In the genomic region with DNA sequence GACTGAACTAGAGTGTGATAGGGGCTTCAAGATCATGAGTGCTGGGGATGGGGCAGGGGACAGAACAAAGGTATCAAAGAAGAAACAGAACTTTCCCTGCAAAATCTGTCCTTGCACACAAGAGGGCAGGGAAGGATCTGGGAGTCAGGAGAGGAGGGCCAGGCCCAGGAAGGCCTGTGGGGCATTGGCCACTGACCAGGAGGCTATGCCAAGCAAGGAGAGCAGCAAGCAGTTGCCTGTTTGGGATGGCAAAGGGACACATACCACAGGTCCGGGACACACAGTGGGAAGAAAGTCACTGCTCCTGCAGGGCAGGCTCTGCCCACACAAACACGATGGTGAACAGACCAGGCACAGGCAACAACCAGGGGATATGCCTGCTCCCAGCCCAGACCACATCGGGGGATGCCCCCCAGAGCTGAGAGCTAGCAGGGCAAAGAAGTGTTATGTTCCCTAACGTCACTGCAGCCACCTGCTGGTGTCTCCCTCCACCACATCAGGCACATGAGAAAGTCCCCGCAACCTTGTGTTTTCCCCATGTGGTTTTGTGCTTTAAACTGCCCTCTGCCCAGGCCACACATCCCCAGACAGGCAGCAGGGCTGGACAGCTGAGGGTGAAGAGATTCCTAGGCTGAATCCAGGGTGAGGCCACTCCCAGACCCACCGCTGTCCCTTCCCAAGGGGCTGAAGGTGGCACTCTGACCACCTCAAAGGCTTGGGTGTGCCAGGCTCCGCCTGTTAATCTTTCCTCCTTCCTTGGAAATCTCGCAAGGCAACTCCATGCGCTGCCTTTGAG, we compare ENCODE assay signal across 9 cellular contexts. TPM values are rescaled to one million over a fixed set of nuclear protein-coding genes. Genes with fewer than 3 reads are reported as not detected.
A peak's percentile ranks its signal among the peaks of the same experiment; 100 is the strongest.
DNase-seq lines count a peak whose midpoint lies in the region; ATAC-seq and TF ChIP-seq lines count a peak whose summit lies in the region.
"Had no signal": no experiment of that assay in that cellular context is flagged by ENCODE, and none has a peak within 500 bp of the region (broad histone marks: within the 10 kb centered on the region; RNA-seq: fewer than 3 reads in every experiment).

No MANE protein-coding gene starts in this region.

- H3K4me3 Mint-ChIP-seq in activated CD8-positive, alpha-beta T cell treated with anti-CD3 and anti-CD28 coated beads for 36 hours = no peak overlapping the region

- CTCF ChIA-PET in activated CD8-positive, alpha-beta T cell treated with anti-CD3 and anti-CD28 coated beads for 36 hours (lab: Charles Lee) = interaction anchor here (0.6 to 13.4 kb wide), 6 partner anchors 11 to 237 kb away, joined by 3 to 363 read pairs (median 38); no protein-coding TSS in a partner anchor

- H3K27ac Mint-ChIP-seq in activated CD8-positive, alpha-beta T cell treated with anti-CD3 and anti-CD28 coated beads for 36 hours = peak overlapping the region; percentile 66

- peak; percentile 35 for TF ChIP-seq CTCF in activated CD8-positive, alpha-beta T cell treated with anti-CD3 and anti-CD28 coated beads for 36 hours (IDR thresholded peaks at IDR 0.05)
- no peak for TF ChIP-seq CTCF in suprapubic skin (IDR thresholded peaks at IDR 0.05)

- peaks cover 19% of the 10 kb centered on the region for H4K20me1 ChIP-seq in BLaER1

- WGBS in suprapubic skin = 68% methylated on average over 4 of the region's 9 CpGs

- peak overlapping the region; percentile 17; the same call in 1 of the 2 replicates for H3K9ac ChIP-seq in BLaER1

- H3K27me3 Mint-ChIP-seq in activated CD8-positive, alpha-beta T cell treated with anti-CD3 and anti-CD28 coated beads for 36 hours = no peaks in the 10 kb centered on the region

- H3K9me3 ChIP-seq in BLaER1 (no peaks in the 10 kb centered on the region), suprapubic skin (no peaks in the 10 kb centered on the region)
- H3K9me3 ChIP-seq: neutrophil had no signal

- peaks cover 18% of the 10 kb centered on the region for H3K36me3 Mint-ChIP-seq in activated CD8-positive, alpha-beta T cell treated with anti-CD3 and anti-CD28 coated beads for 36 hours (ENCODE audit: low read depth)

- H3K9me3 Mint-ChIP-seq in activated CD8-positive, alpha-beta T cell treated with anti-CD3 and anti-CD28 coated beads for 36 hours = no peaks in the 10 kb centered on the region

- H3K4me3 ChIP-seq in BLaER1 (no peak overlapping the region), suprapubic skin (no peak overlapping the region)

- no peaks in the 10 kb centered on the region for H3K27me3 ChIP-seq in BLaER1
- no peaks in the 10 kb centered on the region for H3K27me3 ChIP-seq in suprapubic skin
- H3K27me3 ChIP-seq: neutrophil had no signal

- TF ChIP-seq POLR2A in suprapubic skin (IDR thresholded peaks at IDR 0.05) = no peak

- H3K27ac ChIP-seq in BLaER1 = peak overlapping the region; percentile 31; the same call in 1 of the 2 replicates
- H3K27ac ChIP-seq in suprapubic skin = no peak overlapping the region

- H3K36me3 ChIP-seq in BLaER1 (peaks cover 44% of the 10 kb centered on the region), suprapubic skin (no peaks in the 10 kb centered on the region)

- H3K4me2 ChIP-seq in BLaER1 = peak overlapping the region; percentile 37

- peaks cover 45% of the 10 kb centered on the region for H3K4me1 ChIP-seq in BLaER1
- peaks cover 25% of the 10 kb centered on the region for H3K4me1 ChIP-seq in suprapubic skin

- ATAC-seq in GM18909 (IDR thresholded peaks at IDR 0.05; ENCODE audit: poor library complexity, unreplicated experiment) = peak; percentile 85
- peak; percentile 49 for ATAC-seq in HG03025 (IDR thresholded peaks at IDR 0.05; ENCODE audit: low FRiP score, unreplicated experiment)
- ATAC-seq in activated CD8-positive, alpha-beta T cell treated with anti-CD3 and anti-CD28 coated beads for 36 hours = peak; percentile 87

- POLR2A ChIA-PET in activated CD8-positive, alpha-beta T cell treated with anti-CD3 and anti-CD28 coated beads for 36 hours (lab: Charles Lee) = interaction anchor here (1.3 kb wide), 1 partner anchor 145 kb away, joined by 4 read pairs; no protein-coding TSS in a partner anchor

- peak; percentile 90 for DNase-seq in activated CD8-positive, alpha-beta T cell treated with anti-CD3 and anti-CD28 coated beads for 36 hours
- DNase-seq in suprapubic skin (ENCODE audit: low spot score in 2 of 2) (no peak), NCI-H2227 treated with DMSO at 0.1 percent for 48 hours (lab: John Stamatoyannopoulos, UW) (no peak), DMS53 treated with DMSO at 0.1 percent for 48 hours (lab: John Stamatoyannopoulos, UW; ENCODE audit: unreplicated experiment) (no peak), NCI-H748 treated with DMSO at 0.1 percent for 48 hours (lab: John Stamatoyannopoulos, UW) (no peak)

- intact Hi-C loops in activated CD8-positive, alpha-beta T cell treated with anti-CD3 and anti-CD28 coated beads for 36 hours (cut with micrococcal nuclease) = loop anchor here (10.0 kb wide), 1 partner anchor 145 kb away; a partner anchor contains a TSS

- no peak for TF ChIP-seq EP300 in suprapubic skin (IDR thresholded peaks at IDR 0.05)

- H3K4me1 Mint-ChIP-seq in activated CD8-positive, alpha-beta T cell treated with anti-CD3 and anti-CD28 coated beads for 36 hours (ENCODE audit: low read depth) = peaks cover 27% of the 10 kb centered on the region

RNA-seq across cellular contexts. Expression of a gene that starts 53.6 kb away (rescaled TPM):
- total RNA-seq in activated CD8-positive, alpha-beta T cell treated with anti-CD3 and anti-CD28 coated beads for 36 hours = 10 to 100 TPM; 93.5 to 94.0 TPM
- 1 to 10 TPM in 3 of 4 donors, under 1 TPM in 1; 0.65 to 2.3 (median 1.1) TPM for total RNA-seq in suprapubic skin

Comparison
In these comparisons a context has a peak if more than half of its experiments do, and no peak if none do; other contexts are left out.
1. RNA of a gene that starts 53.6 kb away (total RNA-seq): 93.5 to 94.0 TPM in activated CD8-positive, alpha-beta T cell treated with anti-CD3 and anti-CD28 coated beads for 36 hours; 0.65 to 2.3 TPM in suprapubic skin; every median in the first group is over 10 times any median in the second.
2. Peak in every context shown above with its lines, with median percentiles within 50 percentile points of each other: ATAC-seq.